ENCODE assay signal across 21 cellular contexts in the genomic region with DNA sequence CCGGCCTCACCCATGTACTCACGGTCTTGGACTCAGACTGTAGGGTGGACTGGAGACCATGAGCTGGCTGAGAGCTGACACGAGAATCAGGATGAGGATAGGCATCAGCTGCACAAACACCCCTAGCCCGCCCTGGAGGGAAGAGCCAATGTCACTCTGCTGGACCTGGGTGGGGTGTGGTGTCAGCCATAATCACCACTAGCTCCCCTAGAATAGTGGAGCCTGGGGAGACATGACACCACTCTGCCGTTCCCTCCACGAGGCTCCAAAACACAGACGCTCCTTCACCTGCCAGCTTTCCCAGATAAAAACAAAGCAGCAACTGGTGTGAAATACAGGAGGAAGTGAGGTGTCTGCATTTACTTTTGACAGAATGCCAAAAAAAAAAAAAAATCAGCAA. TPM values are rescaled to one million over a fixed set of nuclear protein-coding genes. Genes with fewer than 3 reads are reported as not detected.
DNase-seq lines count a peak whose midpoint lies in the region; ATAC-seq, FAIRE-seq and TF ChIP-seq lines count a peak whose summit lies in the region.
"Had no signal": no experiment of that assay in that cellular context is flagged by ENCODE, and none has a peak within 500 bp of the region (broad histone marks: within the 10 kb centered on the region; RNA-seq: fewer than 3 reads in every experiment).

No MANE protein-coding gene starts in this region.

- H3K27ac Mint-ChIP-seq in naive thymus-derived CD4-positive, alpha-beta T cell, result peak overlapping the region in 4 of 9 donors; percentile 15 to 96 (median 72)

- no peak for TF ChIP-seq POLR2A in breast epithelium (IDR thresholded peaks at IDR 0.05)

- CTCF ChIA-PET in mammary epithelial cell (lab: Charles Lee; ENCODE audit: low non-redundant PET), result no interaction called here
- CTCF ChIA-PET in naive thymus-derived CD4-positive, alpha-beta T cell (lab: Charles Lee), result interaction anchor here (0.6 to 5.7 kb wide), 17 partner anchors 13 to 442 kb away, joined by 3 to 69 read pairs (median 6); partner anchors contain the start of genes DDIT4, DNAJB12 and SPOCK2

- H3K4me1 Mint-ChIP-seq in naive thymus-derived CD4-positive, alpha-beta T cell, result peaks cover 31 to 56% (median 44%) of the 10 kb centered on the region in 7 donors

- intact Hi-C loops in breast epithelium (cut with DNase I; ENCODE audit: low total_unique reads), result loop anchor here (10.0 kb wide), 1 partner anchor 283 kb away; no protein-coding TSS in a partner anchor
- intact Hi-C loops in mammary epithelial cell (cut with micrococcal nuclease), result loop anchor here (5.0 kb wide), 1 partner anchor 371 kb away; no protein-coding TSS in a partner anchor
- intact Hi-C loops in naive thymus-derived CD4-positive, alpha-beta T cell (cut with micrococcal nuclease), result loop anchor here in 1 of 2 donors (5.0 kb wide), 2 partner anchors 276 to 1021 kb away; partner anchors contain the start of gene SLC29A3

- FAIRE-seq in urothelium cell line (lab: Jason Lieb, UNC), result peak; percentile 55
- FAIRE-seq: GM19239, HTR-8/SVneo had no signal

- H4K20me1 ChIP-seq in mammary epithelial cell (ENCODE audit: insufficient read depth, low read length), result no peaks in the 10 kb centered on the region

- no peak overlapping the region for H3K4me3 Mint-ChIP-seq in naive thymus-derived CD4-positive, alpha-beta T cell

- H3K27me3 ChIP-seq in breast epithelium, result no peaks in the 10 kb centered on the region
- no peaks in the 10 kb centered on the region for H3K27me3 ChIP-seq in mammary epithelial cell (ENCODE audit: insufficient read depth, low read length)
- H3K27me3 ChIP-seq in naive thymus-derived CD4-positive, alpha-beta T cell (ENCODE audit: control insufficient read depth in 2 of 2, insufficient read depth in 2 of 2, low read length in 2 of 2), result no peaks in the 10 kb centered on the region

- H3K9me3 ChIP-seq in breast epithelium, result no peaks in the 10 kb centered on the region
- H3K9me3 ChIP-seq in mammary epithelial cell (replicated peaks; ENCODE audit: insufficient read depth, low read length), result no peaks in the 10 kb centered on the region
- no peaks in the 10 kb centered on the region for H3K9me3 ChIP-seq in naive thymus-derived CD4-positive, alpha-beta T cell (ENCODE audit: control insufficient read depth in 2 of 3, low read length in 3 of 3)

- H3K36me3 ChIP-seq in breast epithelium (peaks cover 6% of the 10 kb centered on the region), mammary epithelial cell (ENCODE audit: insufficient read depth, low read length) (peaks cover 14% of the 10 kb centered on the region)
- peaks cover 0 to 42% (median 9%) of the 10 kb centered on the region in 3 experiments for H3K36me3 ChIP-seq in naive thymus-derived CD4-positive, alpha-beta T cell (ENCODE audit: control insufficient read depth in 2 of 3, insufficient read depth in 3 of 3, low read length in 3 of 3)

- peaks cover 3 to 26% (median 8%) of the 10 kb centered on the region in 5 donors for H3K36me3 Mint-ChIP-seq in naive thymus-derived CD4-positive, alpha-beta T cell

- dilution Hi-C loops in mammary epithelial cell (cut with HindIII; ENCODE audit: low sequenced_read_pairs), result loop anchor here (25.0 kb wide), 2 partner anchors 201 to 376 kb away; partner anchors contain the start of gene CHST3

- BruUV-seq in mammary epithelial cell (replicated peaks; lab: Mats Ljungman, UMichigan), result no TSS peak

- H2AFZ ChIP-seq in mammary epithelial cell (ENCODE audit: low read depth, low read length), result no peak overlapping the region

- H3K4me2 ChIP-seq in mammary epithelial cell (ENCODE audit: insufficient read depth, low read depth, low read length), result no peak overlapping the region

- no peaks in the 10 kb centered on the region for H3K27me3 Mint-ChIP-seq in naive thymus-derived CD4-positive, alpha-beta T cell

- in situ Hi-C loops in mammary epithelial cell (cut with MboI; ENCODE audit: low sequenced_read_pairs in 2 of 2), result loop anchor here (5.0 to 25.0 kb wide), 4 partner anchors 61 to 426 kb away; partner anchors contain the start of gene DDIT4 (in 1 of the 2)

- H3K4me1 ChIP-seq in breast epithelium (peaks cover 27 to 29% of the 10 kb centered on the region in 2 donors), mammary epithelial cell (ENCODE audit: insufficient read depth, low read length) (peaks cover 49% of the 10 kb centered on the region)
- peaks cover 41 to 49% of the 10 kb centered on the region in 2 donors for H3K4me1 ChIP-seq in naive thymus-derived CD4-positive, alpha-beta T cell (ENCODE audit: control insufficient read depth in 2 of 2, insufficient read depth in 2 of 2, low read length in 2 of 2)

- peak; percentile 32 for DNase-seq in DMS53 (lab: John Stamatoyannopoulos, UW)
- DNase-seq in DMS53 treated with DMSO at 0.1 percent for 48 hours (lab: John Stamatoyannopoulos, UW; ENCODE audit: unreplicated experiment), result no peak
- DNase-seq in breast epithelium (ENCODE audit: low spot score in 2 of 2), result no peak
- DNase-seq in mammary epithelial cell, result no peak
- DNase-seq in epithelial cell of prostate (ENCODE audit: low read depth, low spot score), result no peak
- DNase-seq in urothelium cell line (ENCODE audit: low spot score), result no peak
- no peak for DNase-seq in naive thymus-derived CD4-positive, alpha-beta T cell
- DNase-seq: COR-L47, GOT3, IMR-90, Kasumi-1, MM.1S, NCI-H1092, NCI-H1436 treated with DMSO at 0.1 percent for 48 hours, NCI-H2029, NCI-H526, PC-3 had no signal

- H3K79me2 ChIP-seq in mammary epithelial cell (ENCODE audit: insufficient read depth, low read length), result peaks cover 23% of the 10 kb centered on the region

- 80% methylated on average over 4 of the region's 7 CpGs for WGBS in mammary epithelial cell (ENCODE audit: low coverage, missing lambda C conversion rate)

- H3K9me3 Mint-ChIP-seq in naive thymus-derived CD4-positive, alpha-beta T cell, result no peaks in the 10 kb centered on the region

- TF ChIP-seq CTCF in breast epithelium (IDR thresholded peaks at IDR 0.05), result no peak
- TF ChIP-seq CTCF in mammary epithelial cell (conservative IDR thresholded peaks at IDR 0.05 in 1 of 2, IDR thresholded peaks at IDR 0.05 in 1 of 2; ENCODE audit: extremely low read depth in 1 of 2, insufficient read depth in 1 of 2, low read depth in 1 of 2, low read length in 2 of 2), result no peak

- H3K4me3 ChIP-seq in breast epithelium (no peak overlapping the region), mammary epithelial cell (replicated peaks in 1 of 3; ENCODE audit: insufficient read depth in 1 of 3, low read depth in 2 of 3, low read length in 3 of 3) (no peak overlapping the region)
- no peak overlapping the region for H3K4me3 ChIP-seq in naive thymus-derived CD4-positive, alpha-beta T cell (ENCODE audit: low read length)

- POLR2A ChIA-PET in naive thymus-derived CD4-positive, alpha-beta T cell (lab: Charles Lee), result interaction anchor here (0.5 to 5.6 kb wide), 9 partner anchors 9 to 442 kb away, joined by 3 to 52 read pairs (median 4); partner anchors contain the start of genes ANAPC16, ASCC1 and DDIT4

- no peak for ATAC-seq in GM21515 (IDR thresholded peaks at IDR 0.05; ENCODE audit: unreplicated experiment)
- ATAC-seq in naive thymus-derived CD4-positive, alpha-beta T cell, result no peak
- ATAC-seq: HCT116, PC-3 had no signal

- H3K9ac ChIP-seq in mammary epithelial cell (ENCODE audit: insufficient read depth, low read length), result no peak overlapping the region

- H3K27ac ChIP-seq in breast epithelium, result peak overlapping the region; percentile 54 to 62
- no peak overlapping the region for H3K27ac ChIP-seq in mammary epithelial cell (ENCODE audit: insufficient read depth, low read depth, low read length)
- peak overlapping the region; percentile 100 for H3K27ac ChIP-seq in epithelial cell of prostate
- H3K27ac ChIP-seq in naive thymus-derived CD4-positive, alpha-beta T cell (ENCODE audit: low read depth, low read length), result no peak overlapping the region

RNA-seq across cellular contexts. Expression of gene DNAJB12, which starts 16.5 kb away (rescaled TPM):
- 10 to 100 TPM; 38.4 to 48.1 (median 38.7) TPM for total RNA-seq in breast epithelium
- total RNA-seq in mammary epithelial cell, result 10 to 100 TPM; 57.7 to 98.4 TPM
- 58.9 TPM for polyA plus RNA-seq in mammary epithelial cell
- 60.1 TPM for polyA minus RNA-seq in mammary epithelial cell
- 10 to 100 TPM; 24.6 to 40.5 (median 36.2) TPM for total RNA-seq in naive thymus-derived CD4-positive, alpha-beta T cell
- 10 to 100 TPM; 17.6 to 27.6 TPM for polyA plus RNA-seq in naive thymus-derived CD4-positive, alpha-beta T cell

Comparison
In these comparisons a context has a peak if more than half of its experiments do, and no peak if none do; other contexts are left out.
1. H3K27ac ChIP-seq: peak in breast epithelium (2 of 2) and epithelial cell of prostate (single experiment); none in mammary epithelial cell (single experiment) and naive thymus-derived CD4-positive, alpha-beta T cell (single experiment).